In the genomic region with DNA sequence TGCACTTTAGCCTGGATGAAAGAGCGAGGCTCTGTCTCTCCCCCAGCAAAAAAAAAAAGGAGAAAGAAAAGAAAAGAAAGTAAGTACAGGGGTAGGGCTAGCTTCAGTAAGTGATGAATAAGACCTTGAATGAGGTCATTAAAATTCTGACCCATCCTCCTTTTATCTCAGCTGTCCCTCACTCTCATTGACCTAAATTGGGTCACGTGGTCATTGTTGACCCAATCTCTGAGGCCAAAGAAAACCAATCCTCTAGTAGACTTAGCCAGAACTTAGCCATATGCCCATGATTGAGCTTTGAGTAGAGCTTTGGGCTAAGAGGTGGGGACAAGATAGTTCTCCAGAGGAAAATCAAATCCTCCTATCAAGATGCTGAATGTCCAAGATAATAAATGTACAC, we compare ENCODE assay signal across 35 cellular contexts.
"Had no signal": no experiment of that assay in that cellular context is flagged by ENCODE, and none has a peak within 500 bp of the region (broad histone marks: within the 10 kb centered on the region; RNA-seq: fewer than 3 reads in every experiment).

No MANE protein-coding gene starts in this region.

- H3K9me3 ChIP-seq: MG63 had no signal

- H3K36me3 ChIP-seq: MG63 had no signal

- H3K4me3 ChIP-seq: MG63 had no signal

- H3K27me3 ChIP-seq: MG63 had no signal

- DNase-seq: Karpas-422, Kasumi-1, MG63, MM.1S, MV-4-11, NCI-H1048, NCI-H1092, NCI-H1092 treated with DMSO at 0.1 percent for 48 hours, NCI-H1105, NCI-H1105 treated with DMSO at 0.1 percent for 48 hours, NCI-H1417, NCI-H1417 treated with DMSO at 0.1 percent for 48 hours, NCI-H1436, NCI-H1436 treated with DMSO at 0.1 percent for 48 hours, NCI-H146, NCI-H1694, NCI-H1694 treated with DMSO at 0.1 percent for 48 hours, NCI-H187, NCI-H187 treated with DMSO at 0.1 percent for 48 hours, NCI-H1930, NCI-H2029, NCI-H2029 treated with DMSO at 0.1 percent for 48 hours, NCI-H2081, NCI-H2081 treated with DMSO at 0.1 percent for 48 hours, NCI-H2107, NCI-H2171, NCI-H2171 treated with DMSO at 0.1 percent for 48 hours, NCI-H2227 treated with DMSO at 0.1 percent for 48 hours, NCI-H226, NCI-H345, NCI-H446, NCI-H446 treated with DMSO at 0.1 percent for 48 hours, NCI-H510A, NCI-H510A treated with DMSO at 0.1 percent for 48 hours, NCI-H524 had no signal
